In genomic region chr4:148258526-148258925, GRCh38 we compare ENCODE assay signal across 17 cellular contexts.
"Had no signal": no experiment of that assay in that cellular context is flagged by ENCODE, and none has a peak within 500 bp of the region (broad histone marks: within the 10 kb centered on the region; RNA-seq: fewer than 3 reads in every experiment).

No MANE protein-coding gene starts in this region.

- H3K27me3 ChIP-seq: dorsolateral prefrontal cortex, stomach, transverse colon had no signal

- ATAC-seq: left lobe of liver; mucosa of descending colon; naive thymus-derived CD8-positive, alpha-beta T cell had no signal

- H3K4me3 ChIP-seq: dorsolateral prefrontal cortex, lung, mucosa of descending colon, stomach, thoracic aorta, transverse colon had no signal

- H3K9me3 ChIP-seq: mucosa of descending colon, stomach, thoracic aorta, transverse colon had no signal

- DNase-seq: central memory CD4-positive, alpha-beta T cell; cortex of kidney; dorsolateral prefrontal cortex; effector CD8-positive, alpha-beta T cell; foreskin melanocyte; islet precursor cell; mucosa of descending colon; naive thymus-derived CD8-positive, alpha-beta T cell; posterior cingulate gyrus; small intestine; stimulated activated CD4-positive, alpha-beta T cell treated with anti-CD3 and anti-CD28 coated beads, Interleukin-12 subunit alpha, Interleukin-12 subunit beta, amount 100 ng/mL, for 4 hours; stimulated activated naive CD4-positive, alpha-beta T cell; stomach; transverse colon had no signal

- H3K27ac ChIP-seq: dorsolateral prefrontal cortex, stomach, thoracic aorta had no signal

- H3K36me3 ChIP-seq: stomach, thoracic aorta had no signal
